Comparison of ENCODE assay signal across 27 cellular contexts in the genomic region with DNA sequence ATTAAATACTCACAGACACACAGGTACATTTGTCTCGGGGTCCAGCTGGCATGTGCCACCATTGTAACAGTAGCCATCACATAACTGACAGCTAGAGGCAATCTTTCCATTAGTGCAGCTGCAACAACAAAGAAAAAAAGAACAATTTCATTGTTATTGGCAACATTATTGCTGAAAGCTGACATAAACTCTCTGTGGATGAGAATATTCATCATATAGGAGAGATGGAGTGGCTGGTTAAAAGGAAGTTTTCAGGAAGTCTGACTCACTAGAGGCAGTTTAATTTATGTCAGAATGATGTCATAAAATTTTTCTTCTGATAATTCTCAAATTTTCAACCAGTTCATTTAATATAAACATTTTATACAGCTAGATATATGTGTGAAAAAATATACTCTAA.
"Had no signal": no experiment of that assay in that cellular context is flagged by ENCODE, and none has a peak within 500 bp of the region (broad histone marks: within the 10 kb centered on the region; RNA-seq: fewer than 3 reads in every experiment).

No MANE protein-coding gene starts in this region.

- H3K4me1 ChIP-seq: breast epithelium, gastrocnemius medialis, left lung, lower lobe of right lung, sigmoid colon, thyroid gland, upper lobe of left lung, vagina had no signal

- H3K27ac ChIP-seq: breast epithelium, gastrocnemius medialis, left lung, lower lobe of right lung, sigmoid colon, thyroid gland, upper lobe of left lung, vagina had no signal

- H3K36me3 ChIP-seq: breast epithelium, gastrocnemius medialis, left lung, lower lobe of right lung, sigmoid colon, thyroid gland, upper lobe of left lung, vagina had no signal

- H3K9me3 ChIP-seq: breast epithelium, gastrocnemius medialis, left lung, lower lobe of right lung, sigmoid colon, thyroid gland, upper lobe of left lung, vagina had no signal

- H3K4me3 ChIP-seq: breast epithelium, gastrocnemius medialis, left lung, lower lobe of right lung, sigmoid colon, thyroid gland, upper lobe of left lung, vagina had no signal

- ATAC-seq: activated CD8-positive, alpha-beta T cell treated with anti-CD3 and anti-CD28 coated beads for 36 hours; activated naive CD8-positive, alpha-beta T cell treated with anti-CD3 and anti-CD28 coated beads, Interleukin-2, amount 50 U/mL, for 24 hours; activated T-cell treated with anti-CD3 and anti-CD28 coated beads, Interleukin-2, amount 50 U/mL, for 4 hours; activated T-helper 17 cell treated with anti-CD3 and anti-CD28 coated beads, Interleukin-2, amount 50 U/mL, for 72 hours; gastrocnemius medialis; left lung; lower lobe of right lung; natural killer cell; stimulated activated memory B cell treated with anti-CD40 and anti-IgM and Interleukin-4, amounts not matched to agents 10 μg/mL and 1 μg/mL and 100 μg/mL, for 72 hours; stimulated activated naive CD8-positive, alpha-beta T cell treated with anti-CD3 and anti-CD28 coated beads, Interleukin-15, amount 100 ng/mL, for 72 hours had no signal

- H3K27me3 ChIP-seq: breast epithelium, gastrocnemius medialis, left lung, sigmoid colon, thyroid gland, upper lobe of left lung, vagina had no signal

- DNase-seq: activated B cell treated with CpG ODN at 0.5 μM for 24 hours; activated CD4-positive, alpha-beta T cell treated with anti-CD3 and anti-CD28 coated beads, Interleukin-2, amount 50 U/mL, for 1 hour; activated CD8-positive, alpha-beta T cell treated with anti-CD3 and anti-CD28 coated beads for 36 hours; activated gamma-delta T cell treated with Interleukin-2 at 50 U/mL for 16 hours; activated naive CD4-positive, alpha-beta T cell treated with anti-CD3 and anti-CD28 coated beads, Interleukin-2, amount 50 U/mL, for 16 hours; activated naive CD8-positive, alpha-beta T cell treated with anti-CD3 and anti-CD28 coated beads, Interleukin-2, amount 50 U/mL, for 24 hours; activated T-cell treated with anti-CD3 and anti-CD28 coated beads, Interleukin-2, amount 50 U/mL, for 4 hours; central memory CD4-positive, alpha-beta T cell; dermis blood vessel endothelial cell; effector CD4-positive, alpha-beta T cell; gastrocnemius medialis; glutamatergic neuron; left lung; lower lobe of right lung; mesendoderm; natural killer cell; sigmoid colon; small intestine; stimulated activated CD4-positive, alpha-beta T cell treated with anti-CD3 and anti-CD28 coated beads, Interleukin-4, amount 100 ng/mL, for 24 hours; stimulated activated CD8-positive, alpha-beta memory T cell treated with anti-CD3 and anti-CD28 coated beads, Interleukin-4, amount 100 ng/mL, for 48 hours; stimulated activated naive CD8-positive, alpha-beta T cell treated with anti-CD3 and anti-CD28 coated beads, Interleukin-15, amount 100 ng/mL, for 72 hours; thyroid gland; upper lobe of left lung had no signal
